8 cellular contexts compared by ENCODE assay signal in the genomic region with DNA sequence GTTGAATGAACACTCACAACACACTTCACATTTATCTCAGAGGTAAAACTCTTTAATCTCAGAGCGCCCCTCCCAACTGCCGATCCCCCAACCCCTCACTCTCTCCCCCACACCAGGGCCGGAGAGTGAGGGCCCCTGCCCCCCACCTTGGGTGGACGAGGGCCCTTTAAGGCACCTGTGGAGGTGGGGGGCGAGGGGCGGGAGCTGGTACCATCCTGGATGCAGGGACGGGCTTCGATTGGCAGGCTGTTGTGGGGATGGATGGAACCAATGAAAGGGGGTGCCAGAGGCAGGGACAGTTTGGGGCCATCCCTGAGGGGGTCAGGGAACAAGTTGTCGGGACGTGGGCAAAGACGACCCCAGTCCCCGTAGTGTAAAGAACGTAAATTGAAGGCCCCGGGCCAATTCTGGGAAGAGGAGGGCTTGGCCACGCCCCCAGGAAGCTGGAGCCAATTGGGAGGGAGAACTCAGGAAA. TPM values are rescaled to one million over a fixed set of nuclear protein-coding genes. Genes with fewer than 3 reads are reported as not detected.
DNase-seq lines count a peak whose midpoint lies in the region; ATAC-seq, FAIRE-seq and TF ChIP-seq lines count a peak whose summit lies in the region.

No MANE protein-coding gene starts in this region.

- H3K27ac ChIP-seq in SJSA1 = no peak overlapping the region
- H3K27ac ChIP-seq in left ventricle myocardium inferior (replicated peaks) = peak overlapping the region; percentile 90

- DNase-seq in Caco-2 (no peak), H54 (ENCODE audit: insufficient read length, low spot score) (no peak), SJSA1 (ENCODE audit: low read depth in 1 of 2, low spot score in 2 of 2) (no peak), left ventricle myocardium inferior (no peak), SK-N-DZ (ENCODE audit: low spot score) (no peak), A172 (ENCODE audit: low spot score) (no peak)
- DNase-seq in stimulated activated naive CD8-positive, alpha-beta T cell treated with anti-CD3 and anti-CD28 coated beads, Interleukin-15, amount 100 ng/mL, for 72 hours = no peak
- no peak for DNase-seq in stimulated activated naive CD4-positive, alpha-beta T cell treated with Interleukin-2 at 50 U/mL for 16 hours (lab: John Stamatoyannopoulos, UW)

- 0 out of 2 replicates have a peak, but pooled peaks have one; percentile 14 for TF ChIP-seq POLR2A in H54 (IDR thresholded peaks at IDR 0.05; ENCODE audit: low read depth, low read length)

- no peaks in the 10 kb centered on the region for H3K9me3 Mint-ChIP-seq in Caco-2 (ENCODE audit: unreplicated experiment)
- no peaks in the 10 kb centered on the region for H3K9me3 Mint-ChIP-seq in stimulated activated naive CD8-positive, alpha-beta T cell treated with anti-CD3 and anti-CD28 coated beads, Interleukin-15, amount 100 ng/mL, for 72 hours

- no TSS peak for BruUV-seq in Caco-2 (replicated peaks; lab: Mats Ljungman, UMichigan)

- no peak overlapping the region for H3K27ac Mint-ChIP-seq in Caco-2 (ENCODE audit: unreplicated experiment)
- no peak overlapping the region for H3K27ac Mint-ChIP-seq in stimulated activated naive CD8-positive, alpha-beta T cell treated with anti-CD3 and anti-CD28 coated beads, Interleukin-15, amount 100 ng/mL, for 72 hours

- no peak overlapping the region for H3K4me3 Mint-ChIP-seq in Caco-2 (ENCODE audit: unreplicated experiment)
- no peak overlapping the region for H3K4me3 Mint-ChIP-seq in stimulated activated naive CD8-positive, alpha-beta T cell treated with anti-CD3 and anti-CD28 coated beads, Interleukin-15, amount 100 ng/mL, for 72 hours

- FAIRE-seq in H54 (lab: Jason Lieb, UNC) = no peak

- intact Hi-C loops in Caco-2 (cut with micrococcal nuclease; ENCODE audit: unreplicated experiment) (loop anchor here (1.0 to 5.0 kb wide), 3 partner anchors 8 to 192 kb away; a partner anchor contains a TSS), left ventricle myocardium inferior (cut with micrococcal nuclease) (loop anchor here (5.0 kb wide), 1 partner anchor 52 kb away; a partner anchor contains a TSS)

- ATAC-seq in stimulated activated naive CD8-positive, alpha-beta T cell treated with anti-CD3 and anti-CD28 coated beads, Interleukin-15, amount 100 ng/mL, for 72 hours = peak; percentile 47

- TF ChIP-seq CTCF in Caco-2 (IDR thresholded peaks at IDR 0.05; ENCODE audit: insufficient read depth in 1 of 2, low read depth in 1 of 2, low read length in 1 of 2, severe bottlenecking in 1 of 2, unreplicated experiment in 1 of 2) = no peak
- no peak for TF ChIP-seq CTCF in left ventricle myocardium inferior (IDR thresholded peaks at IDR 0.05; ENCODE audit: borderline replicate concordance)

- H3K4me3 ChIP-seq in Caco-2 (ENCODE audit: low read depth, low read length) = peak overlapping the region; percentile 48
- peak overlapping the region; percentile 22 for H3K4me3 ChIP-seq in SJSA1
- H3K4me3 ChIP-seq in left ventricle myocardium inferior = peak overlapping the region; percentile 72

- POLR2A ChIA-PET in Caco-2 (lab: Charles Lee) = interaction anchor here (0.9 to 1.7 kb wide), 7 partner anchors 8 to 229 kb away, joined by 6 to 17 read pairs (median 7); a partner anchor contains a TSS

- peaks cover 22% of the 10 kb centered on the region for H3K4me1 ChIP-seq in Caco-2
- peaks cover 30% of the 10 kb centered on the region for H3K4me1 ChIP-seq in SJSA1 (replicated peaks)
- H3K4me1 ChIP-seq in left ventricle myocardium inferior = peaks cover 67% of the 10 kb centered on the region

- H3K36me3 Mint-ChIP-seq in Caco-2 (ENCODE audit: insufficient read depth, unreplicated experiment) = peaks cover 48% of the 10 kb centered on the region

- H3K36me3 ChIP-seq in Caco-2 (ENCODE audit: control insufficient read depth, insufficient read depth, low read length) (peaks cover 15% of the 10 kb centered on the region), SJSA1 (peaks cover 22% of the 10 kb centered on the region), left ventricle myocardium inferior (peaks cover 10% of the 10 kb centered on the region)

- H3K27me3 ChIP-seq in Caco-2 (replicated peaks; ENCODE audit: control insufficient read depth, insufficient read depth, low read length) = no peaks in the 10 kb centered on the region
- no peaks in the 10 kb centered on the region for H3K27me3 ChIP-seq in SJSA1 (replicated peaks)
- H3K27me3 ChIP-seq in left ventricle myocardium inferior (ENCODE audit: low read depth) = no peaks in the 10 kb centered on the region

- peaks cover 21% of the 10 kb centered on the region for H3K4me1 Mint-ChIP-seq in Caco-2 (ENCODE audit: low read depth, unreplicated experiment)
- peaks cover 44% of the 10 kb centered on the region for H3K4me1 Mint-ChIP-seq in stimulated activated naive CD8-positive, alpha-beta T cell treated with anti-CD3 and anti-CD28 coated beads, Interleukin-15, amount 100 ng/mL, for 72 hours

- CTCF ChIA-PET in Caco-2 (lab: Charles Lee) = interaction anchor here (0.6 to 1.1 kb wide), 8 partner anchors 11 to 299 kb away, joined by 3 to 7 read pairs (median 4); a partner anchor contains a TSS

- no peaks in the 10 kb centered on the region for H3K27me3 Mint-ChIP-seq in Caco-2 (ENCODE audit: insufficient read depth, unreplicated experiment)
- no peaks in the 10 kb centered on the region for H3K27me3 Mint-ChIP-seq in stimulated activated naive CD8-positive, alpha-beta T cell treated with anti-CD3 and anti-CD28 coated beads, Interleukin-15, amount 100 ng/mL, for 72 hours

- no peaks in the 10 kb centered on the region for H3K9me3 ChIP-seq in Caco-2
- H3K9me3 ChIP-seq in SJSA1 (replicated peaks) = no peaks in the 10 kb centered on the region
- no peaks in the 10 kb centered on the region for H3K9me3 ChIP-seq in left ventricle myocardium inferior (replicated peaks)

RNA-seq across cellular contexts. Expression of a gene that starts 1.7 kb away (rescaled TPM):
- total RNA-seq in Caco-2 (2022) = 130 and 147 TPM in 2 replicates
- total RNA-seq in SJSA1 (2014; rRNA removed; shearing (Covaris generic)) = 19.6 and 35.0 TPM in 2 replicates
- total RNA-seq in left ventricle myocardium inferior = 45.1 TPM
- polyA plus RNA-seq in SK-N-DZ (2014; cell fraction: cytosol; rRNA removed) = 7.7 and 19.2 TPM in 2 replicates
- 75.5 and 87.4 TPM in 2 replicates for polyA plus RNA-seq in SK-N-DZ (2014; cell fraction: nucleus; rRNA removed)
- total RNA-seq in A172 (2014; rRNA removed; shearing (Covaris generic)) = 50.7 and 63.0 TPM in 2 replicates

RNA-seq across cellular contexts. Expression of a gene that starts 8.1 kb away (rescaled TPM):
- total RNA-seq in Caco-2 (2022) (64.6 and 77.6 TPM in 2 replicates), left ventricle myocardium inferior (36.0 TPM)
- 2.5 and 8.8 TPM in 2 replicates for total RNA-seq in SJSA1 (2014; rRNA removed; shearing (Covaris generic))
- 4.9 TPM in 2 replicates for polyA plus RNA-seq in SK-N-DZ (2014; cell fraction: cytosol; rRNA removed)
- 8.1 and 13.5 TPM in 2 replicates for polyA plus RNA-seq in SK-N-DZ (2014; cell fraction: nucleus; rRNA removed)
- 19.2 and 22.7 TPM in 2 replicates for total RNA-seq in A172 (2014; rRNA removed; shearing (Covaris generic))

RNA-seq across cellular contexts. Expression of a gene that starts 8.5 kb away (rescaled TPM):
- total RNA-seq in Caco-2 (2022) (55.3 and 56.5 TPM in 2 replicates), left ventricle myocardium inferior (47.5 TPM)
- total RNA-seq in SJSA1 (2014; rRNA removed; shearing (Covaris generic)) = 2.2 and 3.9 TPM in 2 replicates
- polyA plus RNA-seq in SK-N-DZ (2014; cell fraction: cytosol; rRNA removed) = 4.3 and 5.3 TPM in 2 replicates
- 10.3 and 15.1 TPM in 2 replicates for polyA plus RNA-seq in SK-N-DZ (2014; cell fraction: nucleus; rRNA removed)
- 10.1 and 11.9 TPM in 2 replicates for total RNA-seq in A172 (2014; rRNA removed; shearing (Covaris generic))

RNA-seq across cellular contexts. Expression of a gene that starts 18.1 kb away (rescaled TPM):
- 209 and 224 TPM in 2 replicates for total RNA-seq in Caco-2 (2022)
- total RNA-seq in SJSA1 (2014; rRNA removed; shearing (Covaris generic)) = 65.8 and 98.0 TPM in 2 replicates
- total RNA-seq in left ventricle myocardium inferior = 104 TPM
- polyA plus RNA-seq in SK-N-DZ (2014; cell fraction: cytosol; rRNA removed) = 131 and 164 TPM in 2 replicates
- polyA plus RNA-seq in SK-N-DZ (2014; cell fraction: nucleus; rRNA removed) = 365 and 432 TPM in 2 replicates
- 119 and 139 TPM in 2 replicates for total RNA-seq in A172 (2014; rRNA removed; shearing (Covaris generic))

RNA-seq across cellular contexts. Expression of a gene that starts 27.6 kb away (rescaled TPM):
- total RNA-seq in Caco-2 (2022) (0.61 and 1.1 TPM in 2 replicates), left ventricle myocardium inferior (not detected)
- 0.18 TPM in 1 of 2 replicates, not detected in the other for total RNA-seq in SJSA1 (2014; rRNA removed; shearing (Covaris generic))
- polyA plus RNA-seq in SK-N-DZ (2014; cell fraction: cytosol; rRNA removed) = not detected in 2 replicates
- polyA plus RNA-seq in SK-N-DZ (2014; cell fraction: nucleus; rRNA removed) = not detected in 2 replicates
- 6.4 and 15.4 TPM in 2 replicates for total RNA-seq in A172 (2014; rRNA removed; shearing (Covaris generic))

Comparison
In these comparisons a context has a peak if more than half of its experiments do, and no peak if none do; other contexts are left out.
1. H3K4me3 ChIP-seq: peak in every context shown above with its lines; median percentile 72 in left ventricle myocardium inferior; 48 in Caco-2; 22 in SJSA1.